ENCODE assay signal across 13 cellular contexts in genomic region chr13:114166381-114167131, GRCh38. TPM values are rescaled to one million over a fixed set of nuclear protein-coding genes. Genes with fewer than 3 reads are reported as not detected.
DNase-seq lines count a peak whose midpoint lies in the region; ATAC-seq and TF ChIP-seq lines count a peak whose summit lies in the region.
"Had no signal": no experiment of that assay in that cellular context is flagged by ENCODE, and none has a peak within 500 bp of the region (broad histone marks: within the 10 kb centered on the region; RNA-seq: fewer than 3 reads in every experiment).

No MANE protein-coding gene starts in this region.

- no peak overlapping the region for H3K4me3 Mint-ChIP-seq in CD4-positive, CD25-positive, alpha-beta regulatory T cell
- H3K4me3 Mint-ChIP-seq: activated CD8-positive, alpha-beta memory T cell treated with anti-CD3 and anti-CD28 coated beads, Interleukin-2, amount 10 ng/mL, durations not matched to agents 7 days and 5 days had no signal

- H3K4me2 ChIP-seq in hepatocyte: no peak overlapping the region
- H3K4me2 ChIP-seq in mesendoderm (ENCODE audit: low read length): no peak overlapping the region

- H3K79me1 ChIP-seq in mesendoderm (ENCODE audit: low read length): no peaks in the 10 kb centered on the region

- peaks cover 21% of the 10 kb centered on the region for H3K4me1 ChIP-seq in CD4-positive, CD25-positive, alpha-beta regulatory T cell (ENCODE audit: control insufficient read depth, insufficient read depth, low read length, poor library complexity, severe bottlenecking)
- H3K4me1 ChIP-seq in psoas muscle (peaks cover 12% of the 10 kb centered on the region), hepatocyte (ENCODE audit: insufficient read depth) (no peaks in the 10 kb centered on the region), mesendoderm (ENCODE audit: control insufficient read depth, low read depth, low read length) (peaks cover 1% of the 10 kb centered on the region)

- ATAC-seq in CD4-positive, CD25-positive, alpha-beta regulatory T cell (ENCODE audit: low read depth in 2 of 2): peak in 1 of 2 donors; percentile 20
- peak; percentile 39 to 69 (median 57) for ATAC-seq in psoas muscle
- ATAC-seq: activated CD8-positive, alpha-beta memory T cell treated with anti-CD3 and anti-CD28 coated beads, Interleukin-2, amount 10 ng/mL, durations not matched to agents 7 days and 5 days had no signal

- H3K56ac ChIP-seq in mesendoderm (ENCODE audit: low read length): no peak overlapping the region

- H3K36me3 ChIP-seq in CD4-positive, CD25-positive, alpha-beta regulatory T cell (ENCODE audit: control insufficient read depth, insufficient read depth, low read length): no peaks in the 10 kb centered on the region
- no peaks in the 10 kb centered on the region for H3K36me3 ChIP-seq in psoas muscle (ENCODE audit: insufficient read depth in 1 of 2, low read depth in 1 of 2)
- H3K36me3 ChIP-seq in hepatocyte (replicated peaks; ENCODE audit: insufficient read depth, low read depth): no peaks in the 10 kb centered on the region
- no peaks in the 10 kb centered on the region for H3K36me3 ChIP-seq in WERI-Rb-1
- no peaks in the 10 kb centered on the region for H3K36me3 ChIP-seq in mesendoderm (ENCODE audit: control insufficient read depth, insufficient read depth, low read length)
- H3K36me3 ChIP-seq: upper lobe of left lung had no signal

- H2AFZ ChIP-seq in hepatocyte: no peak overlapping the region

- H2BK15ac ChIP-seq in mesendoderm (replicated peaks; ENCODE audit: low read depth): no peak overlapping the region

- H2AK5ac ChIP-seq in mesendoderm (ENCODE audit: low read length): no peak overlapping the region

- H3K9ac ChIP-seq in mesendoderm (ENCODE audit: low read length): no peak overlapping the region

- H3K23ac ChIP-seq in mesendoderm (ENCODE audit: low read length): no peak overlapping the region

- no peaks in the 10 kb centered on the region for H3K9me3 ChIP-seq in CD4-positive, CD25-positive, alpha-beta regulatory T cell (ENCODE audit: control insufficient read depth in 2 of 2, low read length in 2 of 2)
- H3K9me3 ChIP-seq in psoas muscle (no peaks in the 10 kb centered on the region), hepatocyte (ENCODE audit: low read depth) (no peaks in the 10 kb centered on the region), WERI-Rb-1 (ENCODE audit: severe bottlenecking) (peaks cover 5% of the 10 kb centered on the region)
- H3K9me3 ChIP-seq: upper lobe of left lung had no signal

- H3K27ac ChIP-seq in CD4-positive, CD25-positive, alpha-beta regulatory T cell (ENCODE audit: insufficient read depth, low read length, poor library complexity, severe bottlenecking): no peak overlapping the region
- H3K27ac ChIP-seq in psoas muscle (peak overlapping the region; percentile 6), hepatocyte (no peak overlapping the region), WERI-Rb-1 (no peak overlapping the region), mesendoderm (ENCODE audit: low read depth, low read length) (no peak overlapping the region)

- H3K4ac ChIP-seq in mesendoderm (ENCODE audit: low read depth, low read length): no peak overlapping the region

- no peak overlapping the region for H2BK5ac ChIP-seq in mesendoderm (ENCODE audit: low read length)

- no peak overlapping the region for H4K5ac ChIP-seq in mesendoderm (ENCODE audit: low read length)

- H3K79me2 ChIP-seq in hepatocyte (no peaks in the 10 kb centered on the region), mesendoderm (ENCODE audit: control insufficient read depth, insufficient read depth, low read length) (no peaks in the 10 kb centered on the region)

- H3K9me2 ChIP-seq in hepatocyte (replicated peaks; ENCODE audit: insufficient read depth): no peaks in the 10 kb centered on the region

- intact Hi-C loops in head of caudate nucleus (cut with DNase I): loop anchor here (10.0 kb wide), 1 partner anchor 102 kb away; no protein-coding TSS in a partner anchor
- intact Hi-C loops in psoas muscle (cut with DNase I): no loop called here

- H3K4me3 ChIP-seq in CD4-positive, CD25-positive, alpha-beta regulatory T cell (ENCODE audit: low read depth, low read length): no peak overlapping the region
- H3K4me3 ChIP-seq in psoas muscle (no peak overlapping the region), hepatocyte (no peak overlapping the region), WERI-Rb-1 (ENCODE audit: low read depth, low read length) (no peak overlapping the region), mesendoderm (ENCODE audit: low read length) (no peak overlapping the region)
- H3K4me3 ChIP-seq: upper lobe of left lung had no signal

- TF ChIP-seq CTCF in psoas muscle (IDR thresholded peaks at IDR 0.05): no peak
- no peak for TF ChIP-seq CTCF in hepatocyte (IDR thresholded peaks at IDR 0.05; ENCODE audit: poor library complexity)
- no peak for TF ChIP-seq CTCF in WERI-Rb-1 (IDR thresholded peaks at IDR 0.05; ENCODE audit: low read depth, low read length)

- WGBS in psoas muscle, 3 donors: 14 to 20% (median 19%) methylated on average over 20 of the region's 20 CpGs
- 87% methylated on average over 20 of the region's 20 CpGs for WGBS in hepatocyte (ENCODE audit: low lambda C conversion rate, missing lambda C conversion rate)
- no CpG with 5 or more reads among the region's 20 CpGs for WGBS in mesendoderm (ENCODE audit: extremely low coverage, insufficient coverage, low lambda C conversion rate)

- no peaks in the 10 kb centered on the region for H3K27me3 ChIP-seq in CD4-positive, CD25-positive, alpha-beta regulatory T cell (ENCODE audit: control insufficient read depth, insufficient read depth, low read length)
- H3K27me3 ChIP-seq in psoas muscle (ENCODE audit: insufficient read depth in 3 of 3, low read length in 2 of 3) (peaks cover 0 to 6% (median 4%) of the 10 kb centered on the region in 3 donors), hepatocyte (peaks cover 3% of the 10 kb centered on the region), WERI-Rb-1 (ENCODE audit: insufficient read depth, low read depth, severe bottlenecking) (no peaks in the 10 kb centered on the region), mesendoderm (ENCODE audit: insufficient read depth, low read length, poor library complexity) (no peaks in the 10 kb centered on the region)
- H3K27me3 ChIP-seq: upper lobe of left lung had no signal

- no peak overlapping the region for H2BK120ac ChIP-seq in mesendoderm (ENCODE audit: low read depth, low read length)

- peaks cover 11 to 62% (median 29%) of the 10 kb centered on the region in 4 donors for H3K4me1 Mint-ChIP-seq in CD4-positive, CD25-positive, alpha-beta regulatory T cell

- no peak overlapping the region for H3K18ac ChIP-seq in mesendoderm (ENCODE audit: low read length)

- no peaks in the 10 kb centered on the region for H4K20me1 ChIP-seq in hepatocyte (ENCODE audit: insufficient read depth, poor library complexity, severe bottlenecking)

- no peak overlapping the region for H4K8ac ChIP-seq in mesendoderm (ENCODE audit: low read depth, low read length)

- peak overlapping the region in 2 of 3 donors; percentile 52 to 84 for H3K27ac Mint-ChIP-seq in CD4-positive, CD25-positive, alpha-beta regulatory T cell
- H3K27ac Mint-ChIP-seq: activated CD8-positive, alpha-beta memory T cell treated with anti-CD3 and anti-CD28 coated beads, Interleukin-2, amount 10 ng/mL, durations not matched to agents 7 days and 5 days had no signal

- H3K27me3 Mint-ChIP-seq in CD4-positive, CD25-positive, alpha-beta regulatory T cell: peaks cover 14% of the 10 kb centered on the region

- peaks cover 0 to 4% (median 0%) of the 10 kb centered on the region in 7 donors for H3K9me3 Mint-ChIP-seq in CD4-positive, CD25-positive, alpha-beta regulatory T cell

- H3K36me3 Mint-ChIP-seq in CD4-positive, CD25-positive, alpha-beta regulatory T cell: no peaks in the 10 kb centered on the region
- H3K36me3 Mint-ChIP-seq: activated CD8-positive, alpha-beta memory T cell treated with anti-CD3 and anti-CD28 coated beads, Interleukin-2, amount 10 ng/mL, durations not matched to agents 7 days and 5 days had no signal

- DNase-seq in CD4-positive, CD25-positive, alpha-beta regulatory T cell: no peak
- DNase-seq in RPMI8226: peak; percentile 52
- DNase-seq in head of caudate nucleus: peak; percentile 69 to 95 (median 83)
- peak in 1 of 2 donors; percentile 38 for DNase-seq in psoas muscle
- no peak for DNase-seq in hepatocyte (ENCODE audit: low spot score)
- no peak for DNase-seq in WERI-Rb-1
- DNase-seq in NCI-H1048 (lab: John Stamatoyannopoulos, UW): no peak
- DNase-seq in mesendoderm: no peak
- DNase-seq: activated CD8-positive, alpha-beta memory T cell treated with anti-CD3 and anti-CD28 coated beads, Interleukin-2, amount 10 ng/mL, durations not matched to agents 7 days and 5 days had no signal

RNA-seq across cellular contexts. Expression of gene CFAP97D2, which starts 12.5 kb away (rescaled TPM):
- total RNA-seq in CD4-positive, CD25-positive, alpha-beta regulatory T cell: not detected
- under 1 TPM in 2 of 4 donors, not detected in 2; 0.22 to 0.86 TPM for polyA plus RNA-seq in CD4-positive, CD25-positive, alpha-beta regulatory T cell
- total RNA-seq in psoas muscle (not detected), hepatocyte (not detected in 2 replicates)
- polyA plus RNA-seq in psoas muscle (under 1 TPM in 1 of 3 donors, not detected in 2; 0.09 TPM), hepatocyte (not detected in 2 replicates)
- not detected for polyA plus RNA-seq in mesendoderm (2013, experiment 1 of 2)
- not detected for polyA plus RNA-seq in mesendoderm (2013, experiment 2 of 2)
- total RNA-seq: activated CD8-positive, alpha-beta memory T cell treated with anti-CD3 and anti-CD28 coated beads, Interleukin-2, amount 10 ng/mL, durations not matched to agents 7 days and 5 days; left lobe of liver; posterior vena cava; T-helper 2 cell treated with Interferon-gamma antibody and Interleukin-4, amounts not matched to agents 100 ng/mL and 5 ng/mL, for 36 hours had no signal

RNA-seq across cellular contexts. Expression of gene RASA3, which starts 34.1 kb away (rescaled TPM):
- total RNA-seq in CD4-positive, CD25-positive, alpha-beta regulatory T cell: 265 TPM
- 100 to 1,000 TPM in 1 of 4 donors, 10 to 100 TPM in 3; 93.8 to 116 (median 99.6) TPM for polyA plus RNA-seq in CD4-positive, CD25-positive, alpha-beta regulatory T cell
- 10 to 100 TPM in 3 of 4 donors, 1 to 10 TPM in 1; 9.2 to 20.2 (median 14.5) TPM for total RNA-seq in psoas muscle
- polyA plus RNA-seq in psoas muscle: 10 to 100 TPM in 1 of 3 donors, 1 to 10 TPM in 2; 4.8 to 24.4 (median 5.2) TPM
- 4.3 and 6.1 TPM in 2 replicates for total RNA-seq in hepatocyte
- polyA plus RNA-seq in hepatocyte: 5.6 and 5.8 TPM in 2 replicates
- 11.0 TPM for polyA plus RNA-seq in mesendoderm (2013, experiment 1 of 2)
- polyA plus RNA-seq in mesendoderm (2013, experiment 2 of 2): 11.3 TPM

Comparison
In these comparisons a context has a peak if more than half of its experiments do, and no peak if none do; other contexts are left out.
1. DNase-seq: peak in RPMI8226 (single experiment) and head of caudate nucleus (42 of 42); none in CD4-positive, CD25-positive, alpha-beta regulatory T cell (0 of 3), hepatocyte (single experiment), WERI-Rb-1 (single experiment), NCI-H1048 (single experiment) and mesendoderm (single experiment).
2. RNA of gene RASA3, which starts 34.1 kb away (total RNA-seq): 265 TPM in CD4-positive, CD25-positive, alpha-beta regulatory T cell (single experiment); 9.2 to 20.2 TPM in psoas muscle and 4.3 to 6.1 TPM in hepatocyte; every median in the first group is over 10 times any median in the second.